In the genomic region with DNA sequence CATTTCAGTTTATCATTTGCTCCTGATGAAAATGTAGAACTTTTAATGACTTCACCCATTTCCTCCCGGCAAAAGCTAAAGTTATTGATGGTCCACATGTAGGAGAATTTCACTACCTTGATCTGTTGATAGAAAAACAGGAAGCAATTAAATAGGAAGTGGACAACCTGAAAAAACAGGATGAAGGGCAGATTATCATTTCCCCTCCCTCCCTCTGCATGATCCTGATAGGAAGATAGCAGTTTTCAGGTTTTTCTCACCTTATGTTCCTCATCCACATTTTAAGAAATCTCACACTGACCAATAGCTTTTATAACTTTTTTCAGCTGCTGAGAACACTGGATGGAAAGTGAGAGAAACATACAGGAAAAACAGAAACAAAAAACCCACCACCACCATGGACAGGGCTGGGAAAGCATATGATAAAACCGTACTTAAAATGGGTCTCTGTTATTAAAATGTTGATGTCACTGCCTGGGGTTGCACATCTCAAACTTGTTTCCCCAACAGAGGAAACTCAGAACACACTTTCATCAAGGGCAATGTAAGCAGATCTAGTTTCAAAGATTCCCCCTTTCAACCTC, we compare ENCODE assay signal across 25 cellular contexts. TPM values are rescaled to one million over a fixed set of nuclear protein-coding genes. Genes with fewer than 3 reads are reported as not detected.
DNase-seq lines count a peak whose midpoint lies in the region; ATAC-seq lines count a peak whose summit lies in the region.
"Had no signal": no experiment of that assay in that cellular context is flagged by ENCODE, and none has a peak within 500 bp of the region (broad histone marks: within the 10 kb centered on the region; RNA-seq: fewer than 3 reads in every experiment).

No MANE protein-coding gene starts in this region.

- no peak for ATAC-seq in CD4-positive, CD25-positive, alpha-beta regulatory T cell (ENCODE audit: low read depth in 2 of 2)
- no peak for ATAC-seq in activated T-helper 17 cell treated with anti-CD3 and anti-CD28 coated beads, Interleukin-2, amount 50 U/mL, for 72 hours (replicated peaks)
- ATAC-seq in naive B cell (ENCODE audit: low read depth in 2 of 2): no peak
- ATAC-seq in HG03520 (IDR thresholded peaks at IDR 0.05; ENCODE audit: unreplicated experiment): no peak
- ATAC-seq in GM19351 (IDR thresholded peaks at IDR 0.05; ENCODE audit: unreplicated experiment): no peak
- ATAC-seq: stimulated activated naive CD8-positive, alpha-beta T cell treated with anti-CD3 and anti-CD28 coated beads, Interleukin-15, amount 100 ng/mL, for 72 hours; upper lobe of right lung had no signal

- H3K9me3 Mint-ChIP-seq in T-helper 2 cell treated with Interferon-gamma antibody and Interleukin-4, amounts not matched to agents 5 μg/mL and 100 μg/mL, for 36 hours: no peaks in the 10 kb centered on the region
- no peaks in the 10 kb centered on the region for H3K9me3 Mint-ChIP-seq in CD4-positive, CD25-positive, alpha-beta regulatory T cell
- no peaks in the 10 kb centered on the region for H3K9me3 Mint-ChIP-seq in activated T-helper 17 cell treated with anti-CD3 and anti-CD28 coated beads, Interleukin-2, amount 50 U/mL, for 72 hours
- H3K9me3 Mint-ChIP-seq in naive B cell: no peaks in the 10 kb centered on the region
- H3K9me3 Mint-ChIP-seq: stimulated activated naive CD8-positive, alpha-beta T cell treated with anti-CD3 and anti-CD28 coated beads, Interleukin-15, amount 100 ng/mL, for 72 hours had no signal

- peaks cover 37% of the 10 kb centered on the region for H3K36me3 ChIP-seq in CD4-positive, CD25-positive, alpha-beta regulatory T cell (ENCODE audit: control insufficient read depth, insufficient read depth, low read length)

- peak overlapping the region; percentile 45 for H3K27ac Mint-ChIP-seq in T-helper 2 cell treated with Interferon-gamma antibody and Interleukin-4, amounts not matched to agents 5 μg/mL and 100 μg/mL, for 36 hours
- peak overlapping the region; percentile 17 to 70 (median 38) for H3K27ac Mint-ChIP-seq in CD4-positive, CD25-positive, alpha-beta regulatory T cell
- peak overlapping the region; percentile 10 for H3K27ac Mint-ChIP-seq in activated T-helper 17 cell treated with anti-CD3 and anti-CD28 coated beads, Interleukin-2, amount 50 U/mL, for 72 hours
- peak overlapping the region in 4 of 6 donors; percentile 26 to 89 (median 46) for H3K27ac Mint-ChIP-seq in naive B cell

- H3K27ac ChIP-seq in CD4-positive, CD25-positive, alpha-beta regulatory T cell (ENCODE audit: insufficient read depth, low read length, poor library complexity, severe bottlenecking): no peak overlapping the region
- H3K27ac ChIP-seq: upper lobe of right lung had no signal

- no peak overlapping the region for H3K4me3 Mint-ChIP-seq in T-helper 2 cell treated with Interferon-gamma antibody and Interleukin-4, amounts not matched to agents 5 μg/mL and 100 μg/mL, for 36 hours
- H3K4me3 Mint-ChIP-seq in CD4-positive, CD25-positive, alpha-beta regulatory T cell: no peak overlapping the region
- no peak overlapping the region for H3K4me3 Mint-ChIP-seq in activated T-helper 17 cell treated with anti-CD3 and anti-CD28 coated beads, Interleukin-2, amount 50 U/mL, for 72 hours
- no peak overlapping the region for H3K4me3 Mint-ChIP-seq in naive B cell
- H3K4me3 Mint-ChIP-seq: stimulated activated naive CD8-positive, alpha-beta T cell treated with anti-CD3 and anti-CD28 coated beads, Interleukin-15, amount 100 ng/mL, for 72 hours had no signal

- H3K4me1 Mint-ChIP-seq in T-helper 2 cell treated with Interferon-gamma antibody and Interleukin-4, amounts not matched to agents 5 μg/mL and 100 μg/mL, for 36 hours (ENCODE audit: low read depth): peaks cover 18% of the 10 kb centered on the region
- H3K4me1 Mint-ChIP-seq in CD4-positive, CD25-positive, alpha-beta regulatory T cell: peaks cover 28 to 60% (median 39%) of the 10 kb centered on the region in 4 donors
- peaks cover 12% of the 10 kb centered on the region for H3K4me1 Mint-ChIP-seq in activated T-helper 17 cell treated with anti-CD3 and anti-CD28 coated beads, Interleukin-2, amount 50 U/mL, for 72 hours
- peaks cover 0 to 5% (median 2%) of the 10 kb centered on the region in 3 donors for H3K4me1 Mint-ChIP-seq in naive B cell

- no peak for DNase-seq in T-helper 2 cell treated with Interferon-gamma antibody and Interleukin-4, amounts not matched to agents 5 μg/mL and 100 μg/mL, for 36 hours (ENCODE audit: low spot score)
- DNase-seq in T-helper 2 cell (no peak), naive B cell (no peak), cerebellar cortex (ENCODE audit: low spot score) (no peak)
- no peak for DNase-seq in CD4-positive, CD25-positive, alpha-beta regulatory T cell
- DNase-seq: activated CD4-positive, alpha-beta T cell treated with anti-CD3 and anti-CD28 coated beads, Interleukin-2, amount 50 U/mL, for 1 hour; activated gamma-delta T cell; AML-193; amygdala; COR-L47; DMS79 treated with DMSO at 0.1 percent for 48 hours; Karpas-422; kidney; mammary epithelial cell; NCI-H1694 treated with DMSO at 0.1 percent for 48 hours; NCI-H69; retina; RPMI8226; spleen; stimulated activated CD4-positive, alpha-beta T cell treated with anti-CD3 and anti-CD28 coated beads, Interleukin-4, amount 100 ng/mL, for 1 hour; stimulated activated naive CD8-positive, alpha-beta T cell treated with anti-CD3 and anti-CD28 coated beads, Interleukin-15, amount 100 ng/mL, for 72 hours; upper lobe of right lung had no signal

- H3K4me3 ChIP-seq in CD4-positive, CD25-positive, alpha-beta regulatory T cell (ENCODE audit: low read depth, low read length): no peak overlapping the region
- H3K4me3 ChIP-seq: spleen, upper lobe of right lung had no signal

- peaks cover 31% of the 10 kb centered on the region for H3K36me3 Mint-ChIP-seq in T-helper 2 cell treated with Interferon-gamma antibody and Interleukin-4, amounts not matched to agents 5 μg/mL and 100 μg/mL, for 36 hours (ENCODE audit: low read depth)
- H3K36me3 Mint-ChIP-seq in CD4-positive, CD25-positive, alpha-beta regulatory T cell: peaks cover 35% of the 10 kb centered on the region
- peaks cover 77% of the 10 kb centered on the region for H3K36me3 Mint-ChIP-seq in activated T-helper 17 cell treated with anti-CD3 and anti-CD28 coated beads, Interleukin-2, amount 50 U/mL, for 72 hours (ENCODE audit: low read depth)
- peaks cover 0 to 14% of the 10 kb centered on the region in 2 donors for H3K36me3 Mint-ChIP-seq in naive B cell

- H3K27me3 Mint-ChIP-seq in T-helper 2 cell treated with Interferon-gamma antibody and Interleukin-4, amounts not matched to agents 5 μg/mL and 100 μg/mL, for 36 hours (ENCODE audit: low read depth): no peaks in the 10 kb centered on the region
- no peaks in the 10 kb centered on the region for H3K27me3 Mint-ChIP-seq in CD4-positive, CD25-positive, alpha-beta regulatory T cell
- H3K27me3 Mint-ChIP-seq in activated T-helper 17 cell treated with anti-CD3 and anti-CD28 coated beads, Interleukin-2, amount 50 U/mL, for 72 hours: no peaks in the 10 kb centered on the region
- no peaks in the 10 kb centered on the region for H3K27me3 Mint-ChIP-seq in naive B cell
- H3K27me3 Mint-ChIP-seq: stimulated activated naive CD8-positive, alpha-beta T cell treated with anti-CD3 and anti-CD28 coated beads, Interleukin-15, amount 100 ng/mL, for 72 hours had no signal

- no peaks in the 10 kb centered on the region for H3K9me3 ChIP-seq in CD4-positive, CD25-positive, alpha-beta regulatory T cell (ENCODE audit: control insufficient read depth in 2 of 2, low read length in 2 of 2)
- H3K9me3 ChIP-seq: spleen, upper lobe of right lung had no signal

- H3K4me1 ChIP-seq in CD4-positive, CD25-positive, alpha-beta regulatory T cell (ENCODE audit: control insufficient read depth, insufficient read depth, low read length, poor library complexity, severe bottlenecking): peaks cover 10% of the 10 kb centered on the region

- H3K27me3 ChIP-seq in CD4-positive, CD25-positive, alpha-beta regulatory T cell (ENCODE audit: control insufficient read depth, insufficient read depth, low read length): no peaks in the 10 kb centered on the region
- H3K27me3 ChIP-seq: spleen, upper lobe of right lung had no signal

RNA-seq across cellular contexts. Expression of a gene that starts 46.4 kb away (rescaled TPM):
- total RNA-seq in CD4-positive, CD25-positive, alpha-beta regulatory T cell: not detected
- polyA plus RNA-seq in CD4-positive, CD25-positive, alpha-beta regulatory T cell: not detected
- total RNA-seq in activated T-helper 17 cell treated with anti-CD3 and anti-CD28 coated beads, Interleukin-2, amount 50 U/mL, for 72 hours: not detected
- polyA plus RNA-seq in naive B cell (ENCODE audit: low read depth in 6 of 6): not detected

RNA-seq across cellular contexts. Expression of a gene that starts 55.9 kb away (rescaled TPM):
- total RNA-seq in CD4-positive, CD25-positive, alpha-beta regulatory T cell: 66.3 TPM
- 100 to 1,000 TPM in 2 of 4 donors, 10 to 100 TPM in 2; 76.4 to 123 (median 106) TPM for polyA plus RNA-seq in CD4-positive, CD25-positive, alpha-beta regulatory T cell
- 10 to 100 TPM; 62.3 to 66.8 TPM for total RNA-seq in activated T-helper 17 cell treated with anti-CD3 and anti-CD28 coated beads, Interleukin-2, amount 50 U/mL, for 72 hours
- 100 to 1,000 TPM in 1 of 6 donors, 10 to 100 TPM in 5; 78.4 to 131 (median 95.3) TPM for polyA plus RNA-seq in naive B cell (ENCODE audit: low read depth in 6 of 6)
